ENCODE assay signal across 9 cellular contexts in genomic region chr2:120669121-120669952, GRCh38.
DNase-seq lines count a peak whose midpoint lies in the region; ATAC-seq, FAIRE-seq and TF ChIP-seq lines count a peak whose summit lies in the region.
"Had no signal": no experiment of that assay in that cellular context is flagged by ENCODE, and none has a peak within 500 bp of the region (broad histone marks: within the 10 kb centered on the region; RNA-seq: fewer than 3 reads in every experiment).

No MANE protein-coding gene starts in this region.

- H3K4me1 Mint-ChIP-seq in activated naive CD8-positive, alpha-beta T cell treated with anti-CD3 and anti-CD28 coated beads, Interleukin-2, amount 50 U/mL, for 24 hours: no peaks in the 10 kb centered on the region
- H3K4me1 Mint-ChIP-seq: activated CD4-positive, alpha-beta T cell treated with anti-CD3 and anti-CD28 coated beads, Interleukin-2, amount 10 ng/mL, durations not matched to agents 24 days and 14 days had no signal

- peaks cover 33% of the 10 kb centered on the region for H3K27me3 Mint-ChIP-seq in activated naive CD8-positive, alpha-beta T cell treated with anti-CD3 and anti-CD28 coated beads, Interleukin-2, amount 50 U/mL, for 24 hours

- H3K36me3 Mint-ChIP-seq in activated naive CD8-positive, alpha-beta T cell treated with anti-CD3 and anti-CD28 coated beads, Interleukin-2, amount 50 U/mL, for 24 hours (ENCODE audit: low read depth): no peaks in the 10 kb centered on the region

- TF ChIP-seq POLR2A in GM12891 (IDR thresholded peaks at IDR 0.05; ENCODE audit: low read depth, low read length): no peak

- ATAC-seq in activated naive CD8-positive, alpha-beta T cell treated with anti-CD3 and anti-CD28 coated beads, Interleukin-2, amount 50 U/mL, for 24 hours: peak; percentile 34
- ATAC-seq in left lobe of liver: peak; percentile 13
- no peak for ATAC-seq in HG03039 (IDR thresholded peaks at IDR 0.05; ENCODE audit: unreplicated experiment)
- no peak for ATAC-seq in HG02852 (IDR thresholded peaks at IDR 0.05; ENCODE audit: unreplicated experiment)

- H3K4me3 Mint-ChIP-seq in activated naive CD8-positive, alpha-beta T cell treated with anti-CD3 and anti-CD28 coated beads, Interleukin-2, amount 50 U/mL, for 24 hours: no peak overlapping the region
- H3K4me3 Mint-ChIP-seq: activated CD4-positive, alpha-beta T cell treated with anti-CD3 and anti-CD28 coated beads, Interleukin-2, amount 10 ng/mL, durations not matched to agents 24 days and 14 days had no signal

- no peak overlapping the region for H3K27ac Mint-ChIP-seq in activated naive CD8-positive, alpha-beta T cell treated with anti-CD3 and anti-CD28 coated beads, Interleukin-2, amount 50 U/mL, for 24 hours
- H3K27ac Mint-ChIP-seq: activated CD4-positive, alpha-beta T cell treated with anti-CD3 and anti-CD28 coated beads, Interleukin-2, amount 10 ng/mL, durations not matched to agents 24 days and 14 days had no signal

- peaks cover 21% of the 10 kb centered on the region for H3K9me3 Mint-ChIP-seq in activated naive CD8-positive, alpha-beta T cell treated with anti-CD3 and anti-CD28 coated beads, Interleukin-2, amount 50 U/mL, for 24 hours

- FAIRE-seq in GM12891 (lab: Jason Lieb, UNC): no peak

- DNase-seq in COLO668 (lab: John Stamatoyannopoulos, UW; ENCODE audit: unreplicated experiment) (peak; percentile 75), Kasumi-1 (lab: John Stamatoyannopoulos, UW) (peak; percentile 10), left lobe of liver (ENCODE audit: low spot score) (no peak), GM19240 (ENCODE audit: insufficient read length, low spot score) (no peak), GM12891 (ENCODE audit: insufficient read length, low spot score) (no peak)
- DNase-seq in activated naive CD8-positive, alpha-beta T cell treated with anti-CD3 and anti-CD28 coated beads, Interleukin-2, amount 50 U/mL, for 24 hours: peak; percentile 19
- DNase-seq: activated CD4-positive, alpha-beta T cell treated with anti-CD3 and anti-CD28 coated beads, Interleukin-2, amount 10 ng/mL, durations not matched to agents 24 days and 14 days had no signal

TF ChIP-seq in GM12891, 5 proteins besides CTCF, POLR2A, EP300 and RAD21:
- TF ChIP-seq POLR2AphosphoS5 (IDR thresholded peaks at IDR 0.05; ENCODE audit: low read depth, low read length) (no peak), SPI1 (IDR thresholded peaks at IDR 0.05; ENCODE audit: low read depth, low read length) (no peak)

Comparison
In these comparisons a context has a peak if more than half of its experiments do, and no peak if none do; other contexts are left out.
1. DNase-seq: peak in COLO668 (single experiment), Kasumi-1 (2 of 2) and activated naive CD8-positive, alpha-beta T cell treated with anti-CD3 and anti-CD28 coated beads, Interleukin-2, amount 50 U/mL, for 24 hours (single experiment); none in left lobe of liver (single experiment), GM19240 (single experiment) and GM12891 (single experiment).
2. ATAC-seq: peak in activated naive CD8-positive, alpha-beta T cell treated with anti-CD3 and anti-CD28 coated beads, Interleukin-2, amount 50 U/mL, for 24 hours (single experiment) and left lobe of liver (single experiment); none in HG03039 (single experiment) and HG02852 (single experiment).